ENCODE assay signal across 9 cellular contexts in genomic region chr1:51284487-51284954, GRCh38. TPM values are rescaled to one million over a fixed set of nuclear protein-coding genes. Genes with fewer than 3 reads are reported as not detected.
A peak's percentile ranks its signal among the peaks of the same experiment; 100 is the strongest.
DNase-seq lines count a peak whose midpoint lies in the region; ATAC-seq and TF ChIP-seq lines count a peak whose summit lies in the region.
"Had no signal": no experiment of that assay in that cellular context is flagged by ENCODE, and none has a peak within 500 bp of the region (broad histone marks: within the 10 kb centered on the region; RNA-seq: fewer than 3 reads in every experiment).

No MANE protein-coding gene starts in this region.

- no peaks in the 10 kb centered on the region for H3K36me3 ChIP-seq in uterus

- intact Hi-C loops in uterus (cut with DNase I; ENCODE audit: low total_unique reads) = no loop called here

- H3K4me3 ChIP-seq in uterus = no peak overlapping the region

- ATAC-seq in HG02938 (IDR thresholded peaks at IDR 0.05; ENCODE audit: unreplicated experiment) = peak; percentile 53

- H3K4me1 ChIP-seq in uterus = no peaks in the 10 kb centered on the region

- no peaks in the 10 kb centered on the region for H3K27me3 ChIP-seq in uterus

- no peaks in the 10 kb centered on the region for H3K9me3 ChIP-seq in uterus

- no peak overlapping the region for H3K27ac ChIP-seq in uterus
- H3K27ac ChIP-seq: epithelial cell of prostate had no signal

- DNase-seq in NCI-H748 (lab: John Stamatoyannopoulos, UW; ENCODE audit: unreplicated experiment) = peak; percentile 20
- no peak for DNase-seq in NCI-H748 treated with DMSO at 0.1 percent for 48 hours (lab: John Stamatoyannopoulos, UW)
- DNase-seq in NCI-H345 (lab: John Stamatoyannopoulos, UW) = peak; percentile 74
- DNase-seq in kidney tubule cell (ENCODE audit: low spot score) = peak; percentile 37
- no peak for DNase-seq in uterus
- DNase-seq in stimulated activated CD4-positive, alpha-beta T cell treated with anti-CD3 and anti-CD28 coated beads, Interleukin-2, amount 100 ng/mL, for 48 hours = no peak
- no peak for DNase-seq in SK-N-DZ (ENCODE audit: low spot score)

- TF ChIP-seq POLR2A in uterus (IDR thresholded peaks at IDR 0.05) = no peak

- no peak for TF ChIP-seq CTCF in uterus (IDR thresholded peaks at IDR 0.05)

RNA-seq across cellular contexts. Expression of gene TTC39A, which starts 45.8 kb away (rescaled TPM):
- 1 to 10 TPM in 2 of 4 donors, under 1 TPM in 2; 0.26 to 2.5 (median 1.3) TPM for total RNA-seq in uterus
- polyA plus RNA-seq in SK-N-DZ (2014; cell fraction: cytosol; rRNA removed) = 10.2 and 14.4 TPM in 2 replicates
- 6.7 and 9.2 TPM in 2 replicates for polyA plus RNA-seq in SK-N-DZ (2014; cell fraction: nucleus; rRNA removed)

RNA-seq across cellular contexts. Expression of gene RNF11, which starts 48.4 kb away (rescaled TPM):
- 100 to 1,000 TPM in 1 of 4 donors, 10 to 100 TPM in 3; 36.9 to 110 (median 75.6) TPM for total RNA-seq in uterus
- 23.8 and 27.2 TPM in 2 replicates for polyA plus RNA-seq in SK-N-DZ (2014; cell fraction: cytosol; rRNA removed)
- polyA plus RNA-seq in SK-N-DZ (2014; cell fraction: nucleus; rRNA removed) = 17.2 and 28.5 TPM in 2 replicates

Comparison
In these comparisons a context has a peak if more than half of its experiments do, and no peak if none do; other contexts are left out.
1. DNase-seq: peak in NCI-H748 (single experiment), NCI-H345 (single experiment) and kidney tubule cell (single experiment); none in NCI-H748 treated with DMSO at 0.1 percent for 48 hours (single experiment), uterus (0 of 2), stimulated activated CD4-positive, alpha-beta T cell treated with anti-CD3 and anti-CD28 coated beads, Interleukin-2, amount 100 ng/mL, for 48 hours (0 of 2) and SK-N-DZ (single experiment).